In genomic region chr5:88748670-88749069, GRCh38 we compare ENCODE assay signal across 19 cellular contexts.
DNase-seq lines count a peak whose midpoint lies in the region; ATAC-seq, FAIRE-seq and TF ChIP-seq lines count a peak whose summit lies in the region.
"Had no signal": no experiment of that assay in that cellular context is flagged by ENCODE, and none has a peak within 500 bp of the region (broad histone marks: within the 10 kb centered on the region; RNA-seq: fewer than 3 reads in every experiment).

No MANE protein-coding gene starts in this region.

- H3K4me1 ChIP-seq in MM.1S (ENCODE audit: low read length), result peaks cover 51% of the 10 kb centered on the region
- peaks cover 2 to 6% of the 10 kb centered on the region in 2 donors for H3K4me1 ChIP-seq in kidney (ENCODE audit: control insufficient read depth in 1 of 2, insufficient read depth in 1 of 2, low read depth in 1 of 2, low read length in 2 of 2)
- peaks cover 45% of the 10 kb centered on the region for H3K4me1 ChIP-seq in psoas muscle
- H3K4me1 ChIP-seq: SJSA1 had no signal

- H3K27ac ChIP-seq in MM.1S (ENCODE audit: low read length) (peak overlapping the region; percentile 12; the same call in 1 of the 2 replicates), kidney (ENCODE audit: low read depth in 2 of 2, low read length in 2 of 2) (peak overlapping the region in 1 of 2 donors; percentile 41), psoas muscle (peak overlapping the region; percentile 73)
- H3K27ac ChIP-seq: C4-2B, PC-9, SJSA1 had no signal

- peaks cover 42% of the 10 kb centered on the region for H3F3A ChIP-seq in MM.1S (ENCODE audit: insufficient read depth, low read length)

- intact Hi-C loops in kidney (cut with DNase I) (loop anchor here (10.0 kb wide), 1 partner anchor 126 kb away; no protein-coding TSS in a partner anchor), psoas muscle (cut with DNase I) (loop anchor here in 1 of 2 donors (10.0 kb wide), 1 partner anchor 86 kb away; no protein-coding TSS in a partner anchor)

- no peak overlapping the region for H2AFZ ChIP-seq in MM.1S (ENCODE audit: low read length)
- H2AFZ ChIP-seq: PC-9 had no signal

- peaks cover 12% of the 10 kb centered on the region; the same call in 1 of the 2 replicates for H3K36me3 ChIP-seq in MM.1S (replicated peaks; ENCODE audit: insufficient read depth, low read length)
- no peaks in the 10 kb centered on the region for H3K36me3 ChIP-seq in kidney (ENCODE audit: control insufficient read depth in 1 of 2, insufficient read depth in 2 of 2, low read length in 2 of 2)
- H3K36me3 ChIP-seq in psoas muscle (ENCODE audit: insufficient read depth in 1 of 2, low read depth in 1 of 2), result peaks cover 4 to 60% of the 10 kb centered on the region in 2 donors

- peaks cover 89% of the 10 kb centered on the region for H3K79me2 ChIP-seq in MM.1S (ENCODE audit: low read length)

- no peaks in the 10 kb centered on the region for H3K9me2 ChIP-seq in MM.1S (replicated peaks; ENCODE audit: insufficient read depth, low read length)

- DNase-seq in ACHN, result peak; percentile 18
- DNase-seq in MM.1S, result no peak
- DNase-seq in kidney, result no peak
- no peak for DNase-seq in psoas muscle
- DNase-seq in activated CD4-positive, CD25-positive, alpha-beta regulatory T cell (lab: John Stamatoyannopoulos, UW), result no peak
- DNase-seq: Caco-2, H9, KBM-7, NCI-H1048, NCI-H1436 treated with DMSO at 0.1 percent for 48 hours, NCI-H2081, NCI-H510A, NCI-H774, PC-9 had no signal

- no peak for TF ChIP-seq CTCF in MM.1S (IDR thresholded peaks at IDR 0.05; ENCODE audit: low read length)
- TF ChIP-seq CTCF in kidney (IDR thresholded peaks at IDR 0.05; ENCODE audit: borderline replicate concordance, extremely low read depth, insufficient read depth), result no peak
- TF ChIP-seq CTCF in psoas muscle (IDR thresholded peaks at IDR 0.05), result no peak

- in situ Hi-C loops in ACHN (cut with HindIII; ENCODE audit: low pct_ligation_motif_present, low pct_unique_long_range_greater_than_20kb, low sequenced_read_pairs), result no loop called here

- ATAC-seq in psoas muscle (no peak), HG03460 (IDR thresholded peaks at IDR 0.05; ENCODE audit: unreplicated experiment) (no peak), GM18909 (IDR thresholded peaks at IDR 0.05; ENCODE audit: poor library complexity, unreplicated experiment) (no peak), GM19351 (IDR thresholded peaks at IDR 0.05; ENCODE audit: unreplicated experiment) (no peak)

- peaks cover 17% of the 10 kb centered on the region; the same call in 1 of the 2 replicates for H4K20me1 ChIP-seq in MM.1S (ENCODE audit: insufficient read depth, low read length)

- H3K4me3 ChIP-seq in MM.1S (ENCODE audit: low read length) (no peak overlapping the region), kidney (ENCODE audit: low read length in 2 of 2) (peak overlapping the region in 1 of 2 donors; percentile 10), psoas muscle (no peak overlapping the region)
- H3K4me3 ChIP-seq: PC-9, SJSA1 had no signal

- no peaks in the 10 kb centered on the region for H3K9me3 ChIP-seq in MM.1S (replicated peaks; ENCODE audit: insufficient read depth, low read length)
- H3K9me3 ChIP-seq in kidney (ENCODE audit: control insufficient read depth in 1 of 2, low read length in 2 of 2), result no peaks in the 10 kb centered on the region
- no peaks in the 10 kb centered on the region for H3K9me3 ChIP-seq in psoas muscle
- H3K9me3 ChIP-seq: SJSA1 had no signal

- no peak overlapping the region for H3K4me2 ChIP-seq in MM.1S (ENCODE audit: low read depth, low read length)
- H3K4me2 ChIP-seq: PC-9 had no signal

- H3K9ac ChIP-seq in MM.1S (ENCODE audit: low read length) (no peak overlapping the region), kidney (ENCODE audit: low read length in 2 of 2) (no peak overlapping the region)

- H3K27me3 ChIP-seq in MM.1S (replicated peaks; ENCODE audit: insufficient read depth, low read length) (no peaks in the 10 kb centered on the region), psoas muscle (ENCODE audit: insufficient read depth in 3 of 3, low read length in 2 of 3) (no peaks in the 10 kb centered on the region)
- H3K27me3 ChIP-seq: SJSA1 had no signal

- FAIRE-seq in kidney (lab: Jason Lieb, UNC), result peak; percentile 32
